8 cellular contexts compared by ENCODE assay signal in genomic region chr20:4150095-4150492, GRCh38. TPM values are rescaled to one million over a fixed set of nuclear protein-coding genes. Genes with fewer than 3 reads are reported as not detected.
DNase-seq lines count a peak whose midpoint lies in the region; ATAC-seq and TF ChIP-seq lines count a peak whose summit lies in the region.

No MANE protein-coding gene starts in this region.

- H3K4me1 ChIP-seq in MM.1S (ENCODE audit: low read length): peaks cover 9% of the 10 kb centered on the region
- peaks cover 8% of the 10 kb centered on the region for H3K4me1 ChIP-seq in effector memory CD4-positive, alpha-beta T cell (ENCODE audit: control insufficient read depth, insufficient read depth, low read length, poor library complexity, severe bottlenecking)

- POLR2A ChIA-PET in AG04449 (lab: Yijun Ruan, JAX): interaction anchor here (0.6 to 0.9 kb wide), 3 partner anchors 15 to 37 kb away, joined by 3 read pairs; no protein-coding TSS in a partner anchor

- H3K4me3 ChIP-seq in AG04449 (ENCODE audit: low read depth, low read length): peak overlapping the region; percentile 74
- H3K4me3 ChIP-seq in dorsolateral prefrontal cortex: peak overlapping the region; percentile 52 to 88 (median 78)
- H3K4me3 ChIP-seq in MM.1S (ENCODE audit: low read length): no peak overlapping the region
- no peak overlapping the region for H3K4me3 ChIP-seq in effector memory CD4-positive, alpha-beta T cell (ENCODE audit: insufficient read depth, low read depth, low read length, poor library complexity, severe bottlenecking)

- no peaks in the 10 kb centered on the region for H3K9me3 ChIP-seq in MM.1S (replicated peaks; ENCODE audit: insufficient read depth, low read length)
- no peaks in the 10 kb centered on the region for H3K9me3 ChIP-seq in effector memory CD4-positive, alpha-beta T cell (ENCODE audit: control insufficient read depth, low read length)

- H3K36me3 ChIP-seq in MM.1S (replicated peaks; ENCODE audit: insufficient read depth, low read length): no peaks in the 10 kb centered on the region
- H3K36me3 ChIP-seq in effector memory CD4-positive, alpha-beta T cell (ENCODE audit: control insufficient read depth, insufficient read depth, low read length): no peaks in the 10 kb centered on the region

- H3K27me3 ChIP-seq in dorsolateral prefrontal cortex (no peaks in the 10 kb centered on the region), MM.1S (replicated peaks; ENCODE audit: insufficient read depth, low read length) (no peaks in the 10 kb centered on the region)
- H3K27me3 ChIP-seq in effector memory CD4-positive, alpha-beta T cell (replicated peaks; ENCODE audit: control insufficient read depth, insufficient read depth, low read length, poor library complexity, severe bottlenecking): peaks cover 18% of the 10 kb centered on the region

- no peaks in the 10 kb centered on the region for H3K79me2 ChIP-seq in MM.1S (ENCODE audit: low read length)

- ATAC-seq in GM18861 (IDR thresholded peaks at IDR 0.05; ENCODE audit: unreplicated experiment) (no peak), HG02884 (IDR thresholded peaks at IDR 0.05; ENCODE audit: unreplicated experiment) (no peak)

- DNase-seq in AG04449 (ENCODE audit: low read depth, low spot score) (no peak), HT1080 (ENCODE audit: low read depth) (peak; percentile 62), dorsolateral prefrontal cortex (no peak), myocyte (ENCODE audit: low read depth) (peak; percentile 6), MM.1S (no peak)
- no peak for DNase-seq in effector memory CD4-positive, alpha-beta T cell

- CTCF ChIA-PET in AG04449 (lab: Yijun Ruan, JAX): interaction anchor here (0.8 to 1.1 kb wide), 3 partner anchors 13 to 63 kb away, joined by 3 to 4 read pairs (median 4); no protein-coding TSS in a partner anchor

- H3K9me2 ChIP-seq in MM.1S (replicated peaks; ENCODE audit: insufficient read depth, low read length): no peaks in the 10 kb centered on the region

- H3K27ac ChIP-seq in dorsolateral prefrontal cortex (peak overlapping the region in 39 of 59 donors; percentile 3 to 89 (median 60)), MM.1S (ENCODE audit: low read length) (no peak overlapping the region)
- no peak overlapping the region for H3K27ac ChIP-seq in effector memory CD4-positive, alpha-beta T cell (ENCODE audit: insufficient read depth, low read length, poor library complexity, severe bottlenecking)

- H3K4me2 ChIP-seq in MM.1S (ENCODE audit: low read depth, low read length): no peak overlapping the region

- no peak overlapping the region for H2AFZ ChIP-seq in MM.1S (ENCODE audit: low read length)

- H4K20me1 ChIP-seq in MM.1S (ENCODE audit: insufficient read depth, low read length): no peaks in the 10 kb centered on the region

- no peak overlapping the region for H3K9ac ChIP-seq in MM.1S (ENCODE audit: low read length)

- intact Hi-C loops in dorsolateral prefrontal cortex (cut with DNase I): loop anchor here in 1 of 2 donors (10.0 kb wide), 1 partner anchor 255 kb away; no protein-coding TSS in a partner anchor

- H3F3A ChIP-seq in MM.1S (ENCODE audit: insufficient read depth, low read length): 0 out of 2 replicates have a peak, but pooled peaks cover 6% of the 10 kb centered on the region

- TF ChIP-seq CTCF in AG04449 (IDR thresholded peaks at IDR 0.05; ENCODE audit: insufficient read depth, low read length, missing control alignments) (no peak), dorsolateral prefrontal cortex (IDR thresholded peaks at IDR 0.05 in 54 of 56, conservative IDR thresholded peaks at IDR 0.05 in 2 of 56; ENCODE audit: low read depth in 1 of 56, partially characterized antibody in 56 of 56) (no peak), MM.1S (IDR thresholded peaks at IDR 0.05; ENCODE audit: low read length) (no peak)

RNA-seq across cellular contexts. Expression of gene SMOX, which starts 1.5 kb away (rescaled TPM):
- total RNA-seq in HT1080 (2014; rRNA removed; shearing (Covaris generic)): 61.2 TPM in 2 replicates
- 62.5 and 68.9 TPM in 2 replicates for polyA plus RNA-seq in HT1080 (2015; cell fraction: cytosol; rRNA removed)
- 56.2 and 64.8 TPM in 2 replicates for polyA plus RNA-seq in HT1080 (2015; cell fraction: nucleus; rRNA removed)
- 100 to 1,000 TPM in 2 of 120 experiments, 10 to 100 TPM in 118; 28.1 to 182 (median 50.5) TPM for total RNA-seq in dorsolateral prefrontal cortex
- total RNA-seq in myocyte: 6.6 and 7.6 TPM in 2 replicates
- 6.2 TPM for polyA plus RNA-seq in myocyte (2012)

Comparison
In these comparisons a context has a peak if more than half of its experiments do, and no peak if none do; other contexts are left out.
1. DNase-seq: peak in HT1080 (single experiment) and myocyte (single experiment); none in AG04449 (single experiment), dorsolateral prefrontal cortex (0 of 10), MM.1S (single experiment) and effector memory CD4-positive, alpha-beta T cell (0 of 3).
2. H3K4me3 ChIP-seq: peak in AG04449 (single experiment) and dorsolateral prefrontal cortex (59 of 59); none in MM.1S (single experiment) and effector memory CD4-positive, alpha-beta T cell (single experiment).
3. H3K27ac ChIP-seq: peak in dorsolateral prefrontal cortex (39 of 59); none in MM.1S (single experiment) and effector memory CD4-positive, alpha-beta T cell (single experiment).